14 cellular contexts compared by ENCODE assay signal in the genomic region with DNA sequence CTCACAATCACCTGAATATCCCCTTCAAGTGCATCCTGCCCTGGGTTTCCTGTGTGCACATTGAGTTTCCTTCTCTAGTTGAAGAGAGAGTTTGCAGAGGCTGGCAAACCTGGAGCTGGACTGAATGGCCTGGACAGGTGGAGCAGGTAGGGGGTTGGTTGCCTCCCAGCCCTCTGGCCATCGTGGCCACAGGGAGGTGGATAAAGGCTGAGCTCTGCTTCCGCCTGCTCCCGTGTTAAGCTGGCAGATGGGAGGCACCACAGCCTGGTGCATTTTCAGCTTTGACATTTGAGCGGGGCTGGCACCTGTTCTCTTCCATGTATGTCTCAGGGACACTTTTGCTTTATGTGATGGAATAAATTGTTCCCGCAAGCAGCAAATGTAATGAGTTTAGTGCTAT. TPM values are rescaled to one million over a fixed set of nuclear protein-coding genes. Genes with fewer than 3 reads are reported as not detected.
DNase-seq lines count a peak whose midpoint lies in the region; ATAC-seq and TF ChIP-seq lines count a peak whose summit lies in the region.
"Had no signal": no experiment of that assay in that cellular context is flagged by ENCODE, and none has a peak within 500 bp of the region (broad histone marks: within the 10 kb centered on the region; RNA-seq: fewer than 3 reads in every experiment).

No MANE protein-coding gene starts in this region.

- no peaks in the 10 kb centered on the region for H3K9me3 ChIP-seq in AG04450 (ENCODE audit: control insufficient read depth, insufficient read depth, low read length)
- H3K9me3 ChIP-seq: HAP-1, mucosa of descending colon, SK-N-SH had no signal

- peak overlapping the region; percentile 87 for H3K27ac ChIP-seq in AG04450 (ENCODE audit: low read depth, low read length)
- peak overlapping the region; percentile 97 for H3K27ac ChIP-seq in epithelial cell of prostate

- no peaks in the 10 kb centered on the region for H3K27me3 ChIP-seq in AG04450 (ENCODE audit: control insufficient read depth, insufficient read depth, low read length)

- no peak for TF ChIP-seq CTCF in AG04450 (IDR thresholded peaks at IDR 0.05; ENCODE audit: low read depth, low read length)

- no peak overlapping the region for H3K4me3 ChIP-seq in AG04450 (ENCODE audit: low read depth, low read length)
- H3K4me3 ChIP-seq: HAP-1, mucosa of descending colon had no signal

- CTCF ChIA-PET in AG04450 (lab: Charles Lee) = interaction anchor here (1.5 kb wide), 1 partner anchor 74 kb away, joined by 4 read pairs; no protein-coding TSS in a partner anchor

- POLR2A ChIA-PET in AG04450 (lab: Yijun Ruan, JAX) = no interaction called here

- ATAC-seq in GM21717 (IDR thresholded peaks at IDR 0.05; ENCODE audit: unreplicated experiment) = no peak

- DNase-seq in AG04450 (ENCODE audit: low read depth, low spot score) (no peak), DMS153 treated with DMSO at 0.1 percent for 48 hours (lab: John Stamatoyannopoulos, UW; ENCODE audit: unreplicated experiment) (peak; percentile 69), NCI-H510A (lab: John Stamatoyannopoulos, UW) (peak; percentile 57), epithelial cell of prostate (ENCODE audit: low read depth, low spot score) (no peak), OCI-M2 (lab: John Stamatoyannopoulos, UW; ENCODE audit: unreplicated experiment) (no peak), LoVo (ENCODE audit: low spot score) (no peak)
- no peak for DNase-seq in activated effector memory CD4-positive, alpha-beta T cell treated with anti-CD3 and anti-CD28 coated beads, Interleukin-2, amount 50 U/mL, for 16 hours
- DNase-seq: amygdala, kidney glomerular epithelial cell, mucosa of descending colon, occipital lobe, SK-N-SH had no signal

RNA-seq across cellular contexts. Expression of gene MICAL2, which starts 11.1 kb away (rescaled TPM):
- 171 and 222 TPM in 2 replicates for polyA plus RNA-seq in AG04450 (2011; rRNA removed)
- polyA minus RNA-seq in AG04450 (2011; rRNA and poly(A)+ RNA removed) = 389 and 460 TPM in 2 replicates

Comparison
In these comparisons a context has a peak if more than half of its experiments do, and no peak if none do; other contexts are left out.
1. DNase-seq: peak in DMS153 treated with DMSO at 0.1 percent for 48 hours (single experiment) and NCI-H510A (single experiment); none in AG04450 (single experiment), epithelial cell of prostate (single experiment), OCI-M2 (single experiment), activated effector memory CD4-positive, alpha-beta T cell treated with anti-CD3 and anti-CD28 coated beads, Interleukin-2, amount 50 U/mL, for 16 hours (single experiment) and LoVo (single experiment).